27 cellular contexts compared by ENCODE assay signal in genomic region chr16:86037999-86038922, GRCh38.
DNase-seq lines count a peak whose midpoint lies in the region; ATAC-seq, FAIRE-seq and TF ChIP-seq lines count a peak whose summit lies in the region.
"Had no signal": no experiment of that assay in that cellular context is flagged by ENCODE, and none has a peak within 500 bp of the region (broad histone marks: within the 10 kb centered on the region; RNA-seq: fewer than 3 reads in every experiment).

No MANE protein-coding gene starts in this region.

- TF ChIP-seq RAD21 in H1 (IDR thresholded peaks at IDR 0.05 in 1 of 2, conservative IDR thresholded peaks at IDR 0.05 in 1 of 2; ENCODE audit: low read depth in 2 of 2, low read length in 2 of 2): no peak

- CTCF ChIA-PET in H1 (lab: Charles Lee; ENCODE audit: partially characterized antibody): interaction anchor here (1.0 to 3.8 kb wide), 5 partner anchors 9 to 482 kb away, joined by 3 to 15 read pairs (median 4); no protein-coding TSS in a partner anchor
- CTCF ChIA-PET in CD4-positive, alpha-beta memory T cell (lab: Charles Lee; ENCODE audit: partially characterized antibody): no interaction called here

- TF ChIP-seq CTCF in H1 (IDR thresholded peaks at IDR 0.05; ENCODE audit: control extremely low read depth in 1 of 3, insufficient read depth in 1 of 3, low read depth in 1 of 3, low read length in 3 of 3): no peak

- H3K36me3 Mint-ChIP-seq in CD4-positive, alpha-beta memory T cell: no peaks in the 10 kb centered on the region
- H3K36me3 Mint-ChIP-seq: activated naive CD8-positive, alpha-beta T cell treated with anti-CD3 and anti-CD28 coated beads, Interleukin-2, amount 10 ng/mL, durations not matched to agents 7 days and 5 days; IgD-negative memory B cell; natural killer cell treated with Interleukin-12 subunit alpha and Interleukin-12 subunit beta and Interleukin-15 and Interleukin-18, amount 100 ng/mL, for 72 hours had no signal

- peaks cover 6 to 16% of the 10 kb centered on the region in 2 donors for H3K27me3 Mint-ChIP-seq in CD4-positive, alpha-beta memory T cell

- H4K91ac ChIP-seq in H1 (replicated peaks; ENCODE audit: insufficient read length, low read length) (no peak overlapping the region), neuronal stem cell (ENCODE audit: low read depth, low read length, poor library complexity) (no peak overlapping the region)

- H2BK12ac ChIP-seq in H1 (ENCODE audit: low read depth, low read length): no peak overlapping the region; the same call in 1 of the 2 replicates
- H2BK12ac ChIP-seq in neuronal stem cell (ENCODE audit: low read length): peak overlapping the region; percentile 91

- H3K18ac ChIP-seq in H1 (ENCODE audit: extremely low read depth, low read length) (no peak overlapping the region), neuronal stem cell (ENCODE audit: low read length) (peak overlapping the region; percentile 88)

- FAIRE-seq in H1 (lab: Jason Lieb, UNC): no peak
- FAIRE-seq: GM12891 had no signal

- H4K5ac ChIP-seq in H1 (ENCODE audit: insufficient read length, low read depth, low read length): no peak overlapping the region

- H3K4me1 Mint-ChIP-seq in CD4-positive, alpha-beta memory T cell: peaks cover 0 to 5% (median 2%) of the 10 kb centered on the region in 4 donors
- H3K4me1 Mint-ChIP-seq: activated CD4-positive, alpha-beta T cell treated with anti-CD3 and anti-CD28 coated beads for 36 hours; central memory CD8-positive, alpha-beta T cell had no signal

- no peak overlapping the region for H3K4ac ChIP-seq in H1 (replicated peaks; ENCODE audit: insufficient read length, low read depth, low read length)
- H3K4ac ChIP-seq in neuronal stem cell (ENCODE audit: low read length): peak overlapping the region; percentile 67

- no peak overlapping the region for H2BK15ac ChIP-seq in H1 (ENCODE audit: low read length)
- peak overlapping the region; percentile 77 for H2BK15ac ChIP-seq in neuronal stem cell (ENCODE audit: low read length)

- H3K27ac ChIP-seq in BLaER1 treated with 17β-estradiol and CSF1 and Interleukin-3, amounts not matched to agents 10 nM and 100 nM: no peak overlapping the region
- no peak overlapping the region for H3K27ac ChIP-seq in H1 (ENCODE audit: low read depth, low read length)
- H3K27ac ChIP-seq in neuronal stem cell (replicated peaks; ENCODE audit: low read length): no peak overlapping the region
- H3K27ac ChIP-seq in CD4-positive, alpha-beta memory T cell (ENCODE audit: low read depth, low read length): no peak overlapping the region
- H3K27ac ChIP-seq: ascending aorta, C4-2B, dorsolateral prefrontal cortex, gastroesophageal sphincter had no signal

- DNase-seq in M059J (ENCODE audit: low read depth) (peak; percentile 15), H1 (ENCODE audit: low read depth in 1 of 2, low spot score in 2 of 2) (no peak), neuronal stem cell (ENCODE audit: low spot score) (no peak)
- DNase-seq in CD4-positive, alpha-beta memory T cell: no peak
- DNase-seq: activated gamma-delta T cell; activated naive CD8-positive, alpha-beta T cell treated with anti-CD3 and anti-CD28 coated beads, Interleukin-2, amount 10 ng/mL, durations not matched to agents 7 days and 5 days; Calu3; GOT3; NCI-H1092; NCI-H187 treated with DMSO at 0.1 percent for 48 hours; NCI-H345; NCI-H82; stimulated activated CD4-positive, alpha-beta T cell treated with anti-CD3 and anti-CD28 coated beads, Interleukin-2, amount 100 ng/mL, for 48 hours had no signal

- H2BK120ac ChIP-seq in H1 (replicated peaks; ENCODE audit: low read depth, low read length) (no peak overlapping the region), neuronal stem cell (ENCODE audit: low read depth, low read length) (no peak overlapping the region)

- ATAC-seq in HG03095 (IDR thresholded peaks at IDR 0.05; ENCODE audit: unreplicated experiment): no peak
- no peak for ATAC-seq in GM18870 (IDR thresholded peaks at IDR 0.05; ENCODE audit: unreplicated experiment)
- ATAC-seq in HG03139 (IDR thresholded peaks at IDR 0.05; ENCODE audit: unreplicated experiment): no peak
- ATAC-seq: activated CD4-positive, alpha-beta T cell treated with anti-CD3 and anti-CD28 coated beads for 36 hours; gastroesophageal sphincter had no signal

- H3K79me1 ChIP-seq in H1 (ENCODE audit: low read depth, low read length): no peaks in the 10 kb centered on the region
- no peaks in the 10 kb centered on the region for H3K79me1 ChIP-seq in neuronal stem cell (ENCODE audit: low read depth, low read length)

- H3K4me2 ChIP-seq in BLaER1 treated with 17β-estradiol and CSF1 and Interleukin-3, amounts not matched to agents 10 nM and 100 nM: peak overlapping the region in 8 of 11 experiments; percentile 5 to 55 (median 44); a peak in 5 of 22 replicates
- H3K4me2 ChIP-seq in H1 (ENCODE audit: insufficient read depth in 1 of 2, low read depth in 2 of 2, low read length in 2 of 2) (no peak overlapping the region), neuronal stem cell (ENCODE audit: insufficient read depth, low read length, poor library complexity, severe bottlenecking) (no peak overlapping the region)

- no peaks in the 10 kb centered on the region for H3K9me3 ChIP-seq in BLaER1 treated with 17β-estradiol and CSF1 and Interleukin-3, amounts not matched to agents 10 nM and 100 nM (replicated peaks in 1 of 11)
- no peaks in the 10 kb centered on the region for H3K9me3 ChIP-seq in H1 (ENCODE audit: insufficient read depth in 2 of 2, low read depth in 1 of 2, low read length in 1 of 2)
- H3K9me3 ChIP-seq in neuronal stem cell (replicated peaks in 1 of 2; ENCODE audit: control insufficient read depth in 2 of 2, insufficient read depth in 1 of 2, low read depth in 1 of 2, low read length in 2 of 2): no peaks in the 10 kb centered on the region
- H3K9me3 ChIP-seq in CD4-positive, alpha-beta memory T cell (ENCODE audit: control insufficient read depth in 1 of 2, low read length in 2 of 2): no peaks in the 10 kb centered on the region
- H3K9me3 ChIP-seq: ascending aorta, gastroesophageal sphincter had no signal

- H3K4me1 ChIP-seq in BLaER1 treated with 17β-estradiol and CSF1 and Interleukin-3, amounts not matched to agents 10 nM and 100 nM: peaks cover 4 to 60% (median 47%) of the 10 kb centered on the region in 10 experiments; a peak in 19 of 20 replicates
- H3K4me1 ChIP-seq in H1 (replicated peaks in 1 of 4; ENCODE audit: control insufficient read depth in 3 of 4, insufficient read depth in 4 of 4, low read length in 3 of 4) (peaks cover 0 to 6% (median 5%) of the 10 kb centered on the region in 4 experiments; a peak in 5 of 7 replicates), neuronal stem cell (ENCODE audit: control insufficient read depth in 2 of 2, insufficient read depth in 1 of 2, low read depth in 1 of 2, low read length in 2 of 2) (peaks cover 0 to 12% of the 10 kb centered on the region in 2 donors)
- no peaks in the 10 kb centered on the region for H3K4me1 ChIP-seq in CD4-positive, alpha-beta memory T cell (ENCODE audit: insufficient read depth, low read length)
- H3K4me1 ChIP-seq: ascending aorta had no signal

- H3K9ac ChIP-seq in BLaER1 treated with 17β-estradiol and CSF1 and Interleukin-3, amounts not matched to agents 10 nM and 100 nM: no peak overlapping the region
- no peak overlapping the region for H3K9ac ChIP-seq in H1 (replicated peaks in 1 of 4; ENCODE audit: extremely low read depth in 1 of 4, low read depth in 3 of 4, low read length in 3 of 4)
- peak overlapping the region; percentile 26 for H3K9ac ChIP-seq in neuronal stem cell (ENCODE audit: low read depth, low read length, poor library complexity)

- TF ChIP-seq EP300 in H1 (IDR thresholded peaks at IDR 0.05; ENCODE audit: borderline replicate concordance in 1 of 2, low read depth in 2 of 2, low read length in 2 of 2): no peak

- no peaks in the 10 kb centered on the region for H3K23me2 ChIP-seq in H1 (ENCODE audit: low read depth, low read length)

- H2BK5ac ChIP-seq in H1 (ENCODE audit: low read depth, low read length) (peak overlapping the region; percentile 32; the same call in 1 of the 2 replicates), neuronal stem cell (ENCODE audit: low read length) (peak overlapping the region; percentile 59)

- no peaks in the 10 kb centered on the region for H4K20me1 ChIP-seq in BLaER1 treated with 17β-estradiol and CSF1 and Interleukin-3, amounts not matched to agents 10 nM and 100 nM
- H4K20me1 ChIP-seq in H1 (replicated peaks in 1 of 2; ENCODE audit: control insufficient read depth in 1 of 2, insufficient read depth in 2 of 2, low read length in 2 of 2): no peaks in the 10 kb centered on the region

- H3K4me3 ChIP-seq in BLaER1 treated with 17β-estradiol and CSF1 and Interleukin-3, amounts not matched to agents 10 nM and 100 nM: no peak overlapping the region
- no peak overlapping the region for H3K4me3 ChIP-seq in H1 (ENCODE audit: extremely low read depth in 1 of 4, insufficient read depth in 2 of 4, low read depth in 3 of 4, low read length in 4 of 4)
- no peak overlapping the region for H3K4me3 ChIP-seq in neuronal stem cell (ENCODE audit: low read length in 2 of 2)
- no peak overlapping the region for H3K4me3 ChIP-seq in CD4-positive, alpha-beta memory T cell (ENCODE audit: low read length in 2 of 2)
- H3K4me3 ChIP-seq: ascending aorta, dorsolateral prefrontal cortex, gastroesophageal sphincter had no signal

- POLR2A ChIA-PET in H1 (lab: Charles Lee; ENCODE audit: partially characterized antibody): no interaction called here
- POLR2A ChIA-PET in CD4-positive, alpha-beta memory T cell (lab: Charles Lee; ENCODE audit: partially characterized antibody): no interaction called here

- H3K27me3 ChIP-seq in BLaER1 treated with 17β-estradiol and CSF1 and Interleukin-3, amounts not matched to agents 10 nM and 100 nM: peaks cover 0 to 16% (median 0%) of the 10 kb centered on the region in 11 experiments; a peak in 7 of 22 replicates
- H3K27me3 ChIP-seq in H1 (replicated peaks in 1 of 4; ENCODE audit: control insufficient read depth in 3 of 4, extremely low read depth in 1 of 4, insufficient read depth in 3 of 4, low read length in 3 of 4): no peaks in the 10 kb centered on the region; a peak in 2 of 7 replicates
- peaks cover 0 to 19% (median 0%) of the 10 kb centered on the region in 3 experiments for H3K27me3 ChIP-seq in neuronal stem cell (ENCODE audit: control insufficient read depth in 3 of 3, insufficient read depth in 3 of 3, low read depth in 1 of 3, low read length in 3 of 3)
- H3K27me3 ChIP-seq in CD4-positive, alpha-beta memory T cell (ENCODE audit: insufficient read depth, low read length): no peaks in the 10 kb centered on the region
- H3K27me3 ChIP-seq: ascending aorta, gastroesophageal sphincter had no signal

- intact Hi-C loops in CD4-positive, alpha-beta memory T cell (cut with micrococcal nuclease): no loop called here

- H3K79me2 ChIP-seq in H1 (ENCODE audit: control insufficient read depth in 1 of 2, insufficient read depth in 2 of 2, low read length in 2 of 2): no peaks in the 10 kb centered on the region

- H3K27ac Mint-ChIP-seq in CD4-positive, alpha-beta memory T cell: no peak overlapping the region
- H3K27ac Mint-ChIP-seq: activated CD4-positive, alpha-beta T cell treated with anti-CD3 and anti-CD28 coated beads for 36 hours; activated naive CD8-positive, alpha-beta T cell treated with anti-CD3 and anti-CD28 coated beads, Interleukin-2, amount 10 ng/mL, durations not matched to agents 7 days and 5 days; IgD-negative memory B cell; natural killer cell treated with Interleukin-12 subunit alpha and Interleukin-12 subunit beta and Interleukin-15 and Interleukin-18, amount 100 ng/mL, for 72 hours; T-helper 2 cell treated with Interferon-gamma antibody and Interleukin-4, amounts not matched to agents 5 μg/mL and 100 μg/mL, for 36 hours had no signal

- H3K14ac ChIP-seq in H1 (ENCODE audit: insufficient read length) (no peak overlapping the region), neuronal stem cell (ENCODE audit: low read length) (no peak overlapping the region)

- H2BK20ac ChIP-seq in H1 (ENCODE audit: low read length): no peak overlapping the region

- H3K36me3 ChIP-seq in BLaER1 treated with 17β-estradiol and CSF1 and Interleukin-3, amounts not matched to agents 10 nM and 100 nM: no peaks in the 10 kb centered on the region
- H3K36me3 ChIP-seq in H1 (ENCODE audit: control insufficient read depth in 2 of 4, insufficient read depth in 4 of 4, low read length in 3 of 4) (no peaks in the 10 kb centered on the region), neuronal stem cell (replicated peaks in 1 of 2; ENCODE audit: control insufficient read depth in 2 of 2, insufficient read depth in 2 of 2, low read length in 2 of 2) (no peaks in the 10 kb centered on the region)
- no peaks in the 10 kb centered on the region for H3K36me3 ChIP-seq in CD4-positive, alpha-beta memory T cell (ENCODE audit: insufficient read depth, low read length)
- H3K36me3 ChIP-seq: ascending aorta, gastroesophageal sphincter had no signal

- H2AK5ac ChIP-seq in H1 (ENCODE audit: low read depth, low read length): no peak overlapping the region
- H2AK5ac ChIP-seq in neuronal stem cell (ENCODE audit: low read depth, low read length): peak overlapping the region; percentile 72

- H3K9me3 Mint-ChIP-seq in CD4-positive, alpha-beta memory T cell: no peaks in the 10 kb centered on the region
- H3K9me3 Mint-ChIP-seq: activated naive CD8-positive, alpha-beta T cell treated with anti-CD3 and anti-CD28 coated beads, Interleukin-2, amount 10 ng/mL, durations not matched to agents 7 days and 5 days; central memory CD8-positive, alpha-beta T cell; IgD-negative memory B cell; natural killer cell treated with Interleukin-12 subunit alpha and Interleukin-12 subunit beta and Interleukin-15 and Interleukin-18, amount 100 ng/mL, for 72 hours; T-helper 2 cell treated with Interferon-gamma antibody and Interleukin-4, amounts not matched to agents 5 μg/mL and 100 μg/mL, for 36 hours had no signal

- 90% methylated on average over 22 of the region's 23 CpGs; no CpG with 5 or more reads in 1 of the 2 experiments for WGBS in H1 (ENCODE audit: extremely low coverage in 1 of 2, insufficient coverage in 1 of 2, insufficient read length in 1 of 2, insufficient replicate concordance in 2 of 2, low coverage in 1 of 2, low lambda C conversion rate in 2 of 2, missing lambda C conversion rate in 1 of 2), 2 experiments
- whole genome bisulfite sequencing in neuronal stem cell (ENCODE audit: extremely low coverage in 2 of 2, insufficient read length in 2 of 2, insufficient replicate concordance in 1 of 2), 2 donors: no CpG with 5 or more reads among the region's 23 CpGs

- H2AFZ ChIP-seq in H1 (ENCODE audit: low read length) (peak overlapping the region; percentile 51; the same call in 1 of the 2 replicates), neuronal stem cell (ENCODE audit: low read length) (no peak overlapping the region)

- no peak overlapping the region for H4K8ac ChIP-seq in H1 (ENCODE audit: extremely low read depth, insufficient read depth, low read length)
- H4K8ac ChIP-seq in neuronal stem cell (ENCODE audit: low read depth, low read length): peak overlapping the region; percentile 52

- H3K56ac ChIP-seq in H1 (replicated peaks; ENCODE audit: insufficient read length, low read depth, low read length): no peak overlapping the region

- H3K4me3 Mint-ChIP-seq in CD4-positive, alpha-beta memory T cell: no peak overlapping the region
- H3K4me3 Mint-ChIP-seq: activated CD4-positive, alpha-beta T cell treated with anti-CD3 and anti-CD28 coated beads for 36 hours; activated naive CD8-positive, alpha-beta T cell treated with anti-CD3 and anti-CD28 coated beads, Interleukin-2, amount 10 ng/mL, durations not matched to agents 7 days and 5 days; central memory CD8-positive, alpha-beta T cell; IgD-negative memory B cell; natural killer cell treated with Interleukin-12 subunit alpha and Interleukin-12 subunit beta and Interleukin-15 and Interleukin-18, amount 100 ng/mL, for 72 hours; T-helper 2 cell treated with Interferon-gamma antibody and Interleukin-4, amounts not matched to agents 5 μg/mL and 100 μg/mL, for 36 hours had no signal

- H3K23ac ChIP-seq in H1 (ENCODE audit: insufficient read length) (no peak overlapping the region), neuronal stem cell (ENCODE audit: low read depth, low read length, poor library complexity) (peak overlapping the region; percentile 20)

- TF ChIP-seq POLR2A in H1 (IDR thresholded peaks at IDR 0.05; ENCODE audit: control extremely low read depth in 1 of 2, low read depth in 2 of 2, low read length in 2 of 2): no peak

Comparison
In these comparisons a context has a peak if more than half of its experiments do, and no peak if none do; other contexts are left out.
1. H3K4me2 ChIP-seq: peak in BLaER1 treated with 17β-estradiol and CSF1 and Interleukin-3, amounts not matched to agents 10 nM and 100 nM (8 of 11); none in H1 (0 of 2) and neuronal stem cell (single experiment).